ENCODE assay signal across 13 cellular contexts in the genomic region with DNA sequence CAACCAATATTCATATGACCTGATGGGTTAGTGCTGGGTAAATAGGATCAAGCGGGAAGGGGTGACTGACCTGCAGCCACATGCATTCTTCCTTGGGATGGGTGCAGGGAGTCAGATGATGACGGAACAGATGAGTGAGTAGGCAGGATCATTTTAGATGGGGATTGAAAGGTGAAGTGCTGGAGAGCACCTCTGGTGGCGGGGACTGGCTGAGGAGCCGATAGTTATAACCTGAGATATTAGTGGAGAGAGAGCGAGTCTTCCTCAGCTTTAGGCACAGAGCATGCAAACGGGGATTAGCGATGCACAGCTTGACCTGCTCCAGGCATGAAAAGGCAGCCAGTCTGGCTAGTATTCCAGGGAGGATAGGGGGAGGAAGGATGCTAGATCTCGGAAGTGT.
DNase-seq lines count a peak whose midpoint lies in the region; ATAC-seq, FAIRE-seq and TF ChIP-seq lines count a peak whose summit lies in the region.
"Had no signal": no experiment of that assay in that cellular context is flagged by ENCODE, and none has a peak within 500 bp of the region (broad histone marks: within the 10 kb centered on the region; RNA-seq: fewer than 3 reads in every experiment).

No MANE protein-coding gene starts in this region.

- no peak overlapping the region for H3K56ac ChIP-seq in H9 (ENCODE audit: insufficient read length, low read depth, low read length)

- H2AK5ac ChIP-seq in H9 (ENCODE audit: insufficient read length, low read length) = no peak overlapping the region

- H2AFZ ChIP-seq in H9 (ENCODE audit: low read length) = no peak overlapping the region
- no peak overlapping the region for H2AFZ ChIP-seq in GM12878 (ENCODE audit: control insufficient read depth, low read depth, low read length)
- no peak overlapping the region for H2AFZ ChIP-seq in Karpas-422 (ENCODE audit: low read length)

- no peak overlapping the region for H3K23ac ChIP-seq in H9 (ENCODE audit: insufficient read length, low read depth, low read length)

- no peak overlapping the region for H2BK5ac ChIP-seq in H9 (ENCODE audit: insufficient read length, low read length)

- H3K79me2 ChIP-seq in H9 (ENCODE audit: insufficient read depth, low read length) (peaks cover 11% of the 10 kb centered on the region; the same call in 1 of the 2 replicates), GM12878 (ENCODE audit: control insufficient read depth, insufficient read depth, low read length) (peaks cover 98% of the 10 kb centered on the region), Karpas-422 (ENCODE audit: low read length) (no peaks in the 10 kb centered on the region)

- intact Hi-C loops in GM12878 (cut with micrococcal nuclease; ENCODE audit: unreplicated experiment) = no loop called here

- H3K4me3 ChIP-seq in GM12878 (no peak overlapping the region), suprapubic skin (no peak overlapping the region), Karpas-422 (ENCODE audit: low read length) (no peak overlapping the region)

- H3K4ac ChIP-seq in H9 (ENCODE audit: low read depth, low read length) = no peak overlapping the region

- H3K27me3 ChIP-seq in H9 (ENCODE audit: insufficient read depth, low read length) = no peaks in the 10 kb centered on the region
- no peaks in the 10 kb centered on the region for H3K27me3 ChIP-seq in GM12878 (replicated peaks in 1 of 2; ENCODE audit: control insufficient read depth in 2 of 2, insufficient read depth in 2 of 2, low read length in 1 of 2)
- no peaks in the 10 kb centered on the region for H3K27me3 ChIP-seq in suprapubic skin
- H3K27me3 ChIP-seq in Karpas-422 (ENCODE audit: low read length) = no peaks in the 10 kb centered on the region

- H3K36me3 Mint-ChIP-seq in H9 (ENCODE audit: insufficient read depth in 1 of 3, low read depth in 3 of 3) = no peaks in the 10 kb centered on the region
- no peaks in the 10 kb centered on the region for H3K36me3 Mint-ChIP-seq in activated naive CD4-positive, alpha-beta T cell treated with anti-CD3 and anti-CD28 coated beads, Interleukin-2, amount 10 ng/mL, durations not matched to agents 7 days and 5 days

- no CpG with 5 or more reads among the region's 8 CpGs for WGBS in H9 (ENCODE audit: extremely low coverage, insufficient read length, low lambda C conversion rate)
- WGBS in GM12878 (ENCODE audit: insufficient coverage, insufficient replicate concordance, low lambda C conversion rate, missing lambda C conversion rate) = 93% methylated on average over 8 of the region's 8 CpGs
- 74% methylated on average over 8 of the region's 8 CpGs for WGBS in suprapubic skin

- H2BK120ac ChIP-seq in H9 (ENCODE audit: low read depth, low read length, poor library complexity, severe bottlenecking) = no peak overlapping the region

- TF ChIP-seq RAD21 in GM12878 (IDR thresholded peaks at IDR 0.05; ENCODE audit: insufficient read depth, low read depth, low read length) = no peak

- RAD21 ChIA-PET in GM12878 (lab: Charles Lee; ENCODE audit: unreplicated experiment) = interaction anchor here (0.9 kb wide), 1 partner anchor 95 kb away, joined by 4 read pairs; no protein-coding TSS in a partner anchor

- H3T11ph ChIP-seq in H9 (ENCODE audit: low read length) = no peak overlapping the region

- TF ChIP-seq CTCF in H9 (conservative IDR thresholded peaks at IDR 0.05) (peak; percentile 54), GM12878 (IDR thresholded peaks at IDR 0.05 in 2 of 3, conservative IDR thresholded peaks at IDR 0.05 in 1 of 3; ENCODE audit: control insufficient read depth in 2 of 3, extremely low read depth in 1 of 3, insufficient read depth in 1 of 3, low read depth in 3 of 3, low read length in 3 of 3) (no peak), suprapubic skin (IDR thresholded peaks at IDR 0.05) (no peak)

- TF ChIP-seq EP300 in GM12878 (IDR thresholded peaks at IDR 0.05; ENCODE audit: borderline replicate concordance in 1 of 2, control insufficient read depth in 1 of 2, low read depth in 2 of 2, low read length in 2 of 2) = no peak
- TF ChIP-seq EP300 in suprapubic skin (IDR thresholded peaks at IDR 0.05) = no peak

- CTCF ChIA-PET in GM12878 (lab: Yijun Ruan, JAX) = interaction anchor here (0.8 kb wide), 1 partner anchor 59 kb away, joined by 3 read pairs; no protein-coding TSS in a partner anchor
- CTCF ChIA-PET in activated naive CD4-positive, alpha-beta T cell treated with anti-CD3 and anti-CD28 coated beads, Interleukin-2, amount 10 ng/mL, durations not matched to agents 7 days and 5 days (lab: Charles Lee) = no interaction called here

- H3K9ac ChIP-seq in H9 (ENCODE audit: extremely low read depth, insufficient read length, low read length) = no peak overlapping the region
- no peak overlapping the region for H3K9ac ChIP-seq in GM12878 (ENCODE audit: control insufficient read depth, insufficient read depth, low read length)
- H3K9ac ChIP-seq in Karpas-422 (ENCODE audit: low read length) = no peak overlapping the region

- DNase-seq in H9 (peak; percentile 53), GM12878 (ENCODE audit: low read depth, low spot score) (no peak), kidney glomerular epithelial cell (lab: John Stamatoyannopoulos, UW) (peak; percentile 45), suprapubic skin (ENCODE audit: low spot score in 2 of 2) (no peak), Karpas-422 (no peak)
- DNase-seq in stimulated activated naive CD4-positive, alpha-beta T cell treated with Interleukin-2 at 50 U/mL for 16 hours (lab: John Stamatoyannopoulos, UW) = no peak
- no peak for DNase-seq in activated naive CD4-positive, alpha-beta T cell treated with anti-CD3 and anti-CD28 coated beads, Interleukin-2, amount 10 ng/mL, durations not matched to agents 7 days and 5 days
- DNase-seq: activated naive CD4-positive, alpha-beta T cell treated with anti-CD3 and anti-CD28 coated beads, Interleukin-2, amount 50 U/mL, for 16 hours; cerebellar nuclear complex; NCI-H146; RPMI8226 had no signal

- H2BK15ac ChIP-seq in H9 (ENCODE audit: low read depth, low read length) = no peak overlapping the region

- H3K23me2 ChIP-seq in H9 (ENCODE audit: insufficient read length, low read depth, low read length, poor library complexity, severe bottlenecking) = no peaks in the 10 kb centered on the region

- H3K9me3 Mint-ChIP-seq in H9 = no peaks in the 10 kb centered on the region
- no peaks in the 10 kb centered on the region for H3K9me3 Mint-ChIP-seq in activated naive CD4-positive, alpha-beta T cell treated with anti-CD3 and anti-CD28 coated beads, Interleukin-2, amount 10 ng/mL, durations not matched to agents 7 days and 5 days

- POLR2A ChIA-PET in GM12878 (lab: Charles Lee) = interaction anchor here (1.2 kb wide), 1 partner anchor 95 kb away, joined by 4 read pairs; no protein-coding TSS in a partner anchor

- no peaks in the 10 kb centered on the region for H3K9me2 ChIP-seq in Karpas-422 (replicated peaks; ENCODE audit: insufficient read depth, low read length)

- H4K20me1 ChIP-seq in H9 (ENCODE audit: control insufficient read depth, insufficient read depth, insufficient read length) = peaks cover 4% of the 10 kb centered on the region
- H4K20me1 ChIP-seq in GM12878 (ENCODE audit: control insufficient read depth, insufficient read depth) = no peaks in the 10 kb centered on the region; the same call in 1 of the 2 replicates
- peaks cover 19% of the 10 kb centered on the region; the same call in 1 of the 2 replicates for H4K20me1 ChIP-seq in Karpas-422 (ENCODE audit: insufficient read depth, low read depth, low read length)

- peaks cover 8% of the 10 kb centered on the region; the same call in 1 of the 2 replicates for H3K4me1 ChIP-seq in H9 (ENCODE audit: insufficient read depth, low read length)
- peaks cover 57% of the 10 kb centered on the region for H3K4me1 ChIP-seq in GM12878 (ENCODE audit: control insufficient read depth, insufficient read depth, low read length)
- peaks cover 98% of the 10 kb centered on the region for H3K4me1 ChIP-seq in suprapubic skin
- peaks cover 9% of the 10 kb centered on the region for H3K4me1 ChIP-seq in Karpas-422 (ENCODE audit: low read length)

- H3K27me3 Mint-ChIP-seq in H9 (ENCODE audit: low read depth) = no peaks in the 10 kb centered on the region
- H3K27me3 Mint-ChIP-seq in activated naive CD4-positive, alpha-beta T cell treated with anti-CD3 and anti-CD28 coated beads, Interleukin-2, amount 10 ng/mL, durations not matched to agents 7 days and 5 days = no peaks in the 10 kb centered on the region

- no peak overlapping the region for H3K14ac ChIP-seq in H9 (ENCODE audit: insufficient read depth, low read length)

- H4K8ac ChIP-seq in H9 (replicated peaks; ENCODE audit: insufficient read length, low read depth, low read length) = no peak overlapping the region

- H3K27ac ChIP-seq in H9 (ENCODE audit: insufficient read length, low read depth, low read length) (no peak overlapping the region), GM12878 (ENCODE audit: control insufficient read depth, insufficient read depth) (no peak overlapping the region), suprapubic skin (peak overlapping the region; percentile 80), Karpas-422 (ENCODE audit: low read length) (no peak overlapping the region)

- H3K36me3 ChIP-seq in GM12878 (ENCODE audit: control insufficient read depth in 2 of 2, insufficient read depth in 2 of 2, low read length in 1 of 2) (peaks cover 0 to 3% of the 10 kb centered on the region in 2 experiments; a peak in 2 of 4 replicates), suprapubic skin (no peaks in the 10 kb centered on the region), Karpas-422 (ENCODE audit: insufficient read depth, low read length) (no peaks in the 10 kb centered on the region)

- H3K4me3 Mint-ChIP-seq in H9 = no peak overlapping the region
- H3K4me3 Mint-ChIP-seq in activated naive CD4-positive, alpha-beta T cell treated with anti-CD3 and anti-CD28 coated beads, Interleukin-2, amount 10 ng/mL, durations not matched to agents 7 days and 5 days = no peak overlapping the region

- FAIRE-seq in GM12878 (lab: Jason Lieb, UNC) = no peak
- FAIRE-seq: G401.6 had no signal

- H3K27ac Mint-ChIP-seq in H9 = no peak overlapping the region
- H3K27ac Mint-ChIP-seq in activated naive CD4-positive, alpha-beta T cell treated with anti-CD3 and anti-CD28 coated beads, Interleukin-2, amount 10 ng/mL, durations not matched to agents 7 days and 5 days = no peak overlapping the region

- H3K79me1 ChIP-seq in H9 (ENCODE audit: insufficient read depth, low read depth, low read length, poor library complexity, severe bottlenecking) = peaks cover 6% of the 10 kb centered on the region

- SMC1A ChIA-PET in GM12878 (lab: Charles Lee; ENCODE audit: uncharacterized antibody, unreplicated experiment) = interaction anchor here (2.4 to 3.5 kb wide), 2 partner anchors 22 to 25 kb away, joined by 8 to 12 read pairs; no protein-coding TSS in a partner anchor

- ATAC-seq in GM12878 (no peak), GM21390 (IDR thresholded peaks at IDR 0.05; ENCODE audit: unreplicated experiment) (no peak)

- no peak overlapping the region for H2BK12ac ChIP-seq in H9 (ENCODE audit: insufficient read length, low read depth, low read length)

- H3K4me2 ChIP-seq in H9 (ENCODE audit: insufficient read depth, insufficient read length, low read length) = peak overlapping the region; percentile 26
- H3K4me2 ChIP-seq in GM12878 (ENCODE audit: control insufficient read depth, insufficient read depth) = no peak overlapping the region
- no peak overlapping the region for H3K4me2 ChIP-seq in Karpas-422 (ENCODE audit: low read depth, low read length, poor library complexity, severe bottlenecking)

- H4K91ac ChIP-seq in H9 (ENCODE audit: insufficient read length, low read depth, low read length) = no peak overlapping the region

- in situ Hi-C loops in GM12878 (cut with MboI) = no loop called here

- peaks cover 44 to 46% of the 10 kb centered on the region in 2 experiments; a peak in 3 of 4 replicates for H3K4me1 Mint-ChIP-seq in H9
- peaks cover 15% of the 10 kb centered on the region for H3K4me1 Mint-ChIP-seq in activated naive CD4-positive, alpha-beta T cell treated with anti-CD3 and anti-CD28 coated beads, Interleukin-2, amount 10 ng/mL, durations not matched to agents 7 days and 5 days

- no peak overlapping the region for H3K18ac ChIP-seq in H9 (ENCODE audit: insufficient read length, low read depth, low read length)

- TF ChIP-seq POLR2A in GM12878 (IDR thresholded peaks at IDR 0.05; ENCODE audit: low read depth, low read length) (no peak), suprapubic skin (IDR thresholded peaks at IDR 0.05) (no peak)

- H2BK20ac ChIP-seq in H9 (ENCODE audit: low read depth, low read length, poor library complexity, severe bottlenecking) = no peak overlapping the region

- BruUV-seq in GM12878 (replicated peaks; lab: Mats Ljungman, UMichigan) = no TSS peak

- H4K5ac ChIP-seq in H9 (ENCODE audit: insufficient read length, low read depth, low read length) = no peak overlapping the region

- H3K9me3 ChIP-seq in H9 (ENCODE audit: control insufficient read depth, low read depth, low read length) (no peaks in the 10 kb centered on the region), GM12878 (replicated peaks; ENCODE audit: control insufficient read depth, insufficient read depth, low read length) (no peaks in the 10 kb centered on the region), suprapubic skin (no peaks in the 10 kb centered on the region), Karpas-422 (ENCODE audit: low read length) (no peaks in the 10 kb centered on the region)

Comparison
In these comparisons a context has a peak if more than half of its experiments do, and no peak if none do; other contexts are left out.
1. DNase-seq: peak in H9 (single experiment) and kidney glomerular epithelial cell (single experiment); none in GM12878 (single experiment), suprapubic skin (0 of 2), stimulated activated naive CD4-positive, alpha-beta T cell treated with Interleukin-2 at 50 U/mL for 16 hours (single experiment), activated naive CD4-positive, alpha-beta T cell treated with anti-CD3 and anti-CD28 coated beads, Interleukin-2, amount 10 ng/mL, durations not matched to agents 7 days and 5 days (single experiment) and Karpas-422 (single experiment).